ENCODE assay signal across 2 cellular contexts in the genomic region with DNA sequence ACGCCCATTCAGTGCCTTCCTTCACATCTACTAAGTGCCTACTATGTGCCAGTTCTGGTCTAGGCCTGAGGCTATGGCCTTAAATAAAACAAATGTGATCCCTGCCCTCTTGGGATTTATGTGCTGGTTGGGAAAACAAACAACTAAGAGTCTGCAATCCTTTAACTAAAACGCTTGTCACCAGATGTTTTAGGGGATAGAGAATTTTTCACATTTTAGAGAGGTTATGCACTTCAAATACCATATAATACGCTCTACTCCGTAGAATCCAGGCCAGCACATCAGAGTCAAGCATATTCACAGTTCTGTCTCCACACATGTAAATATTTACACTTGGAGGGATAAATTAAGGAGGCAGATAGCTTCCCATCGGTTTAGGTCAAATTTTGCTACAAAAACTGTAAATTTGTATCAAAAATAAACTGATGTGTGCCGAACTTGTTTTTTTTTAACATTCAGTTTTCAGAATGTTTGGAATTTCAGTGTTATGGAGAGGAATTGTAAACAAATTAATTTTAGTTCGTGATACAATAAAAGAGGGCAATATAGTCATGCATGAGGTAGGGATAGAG.
TF ChIP-seq lines count a peak whose summit lies in the region.

No MANE protein-coding gene starts in this region.

TF ChIP-seq in A549, 52 proteins besides CTCF, POLR2A, EP300 and RAD21 (continued from another document):
- no peak for TF ChIP-seq HES2 (IDR thresholded peaks at IDR 0.05)
- no peak for TF ChIP-seq MAFK (IDR thresholded peaks at IDR 0.05; ENCODE audit: partially characterized antibody)

TF ChIP-seq in IMR-90, 13 proteins besides CTCF, POLR2A, EP300 and RAD21 (continued from another document):
- TF ChIP-seq FOS (IDR thresholded peaks at IDR 0.05; ENCODE audit: low read depth, low read length) (no peak), MXI1 (IDR thresholded peaks at IDR 0.05; ENCODE audit: borderline replicate concordance, low read depth, low read length) (no peak), MAFK (IDR thresholded peaks at IDR 0.05; ENCODE audit: low read depth, low read length) (no peak), CHD1 (IDR thresholded peaks at IDR 0.05; ENCODE audit: low read depth, low read length) (no peak), MAZ (IDR thresholded peaks at IDR 0.05; ENCODE audit: borderline replicate concordance, low read depth, low read length) (no peak)
